Comparison of ENCODE assay signal across 21 cellular contexts in the genomic region with DNA sequence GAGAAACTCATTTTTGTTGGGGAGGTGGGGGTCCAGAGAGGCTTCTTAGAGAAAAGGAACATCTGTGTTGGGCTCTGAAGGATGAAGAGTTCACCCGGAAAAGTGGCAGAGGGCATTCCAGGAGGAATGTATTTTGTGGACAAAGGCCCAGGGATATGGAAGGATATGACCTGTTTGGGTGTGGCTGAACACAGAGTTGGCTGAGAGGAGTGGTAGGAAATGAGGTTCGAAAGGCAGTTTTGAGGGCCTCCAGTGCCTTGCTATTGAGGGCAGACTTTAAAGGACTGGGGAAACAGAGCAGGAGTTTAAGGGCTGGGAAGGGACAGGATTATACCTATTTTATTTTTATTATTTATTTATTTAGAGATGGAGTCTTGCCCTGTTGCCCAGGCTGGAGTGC. TPM values are rescaled to one million over a fixed set of nuclear protein-coding genes. Genes with fewer than 3 reads are reported as not detected.
A peak's percentile ranks its signal among the peaks of the same experiment; 100 is the strongest.
DNase-seq lines count a peak whose midpoint lies in the region; ATAC-seq, FAIRE-seq and TF ChIP-seq lines count a peak whose summit lies in the region.
"Had no signal": no experiment of that assay in that cellular context is flagged by ENCODE, and none has a peak within 500 bp of the region (broad histone marks: within the 10 kb centered on the region; RNA-seq: fewer than 3 reads in every experiment).

No MANE protein-coding gene starts in this region.

- no peak overlapping the region for H3K27ac ChIP-seq in HepG2 (ENCODE audit: extremely low read length, insufficient read depth, low read length)
- no peak overlapping the region for H3K27ac ChIP-seq in right lobe of liver
- peak overlapping the region; percentile 67 for H3K27ac ChIP-seq in epithelial cell of prostate
- H3K27ac ChIP-seq in neural progenitor cell, result no peak overlapping the region

- H3K27me3 Mint-ChIP-seq in neural progenitor cell (ENCODE audit: insufficient read depth, low read depth), result peaks cover 10% of the 10 kb centered on the region
- H3K27me3 Mint-ChIP-seq: CD4-positive, CD25-positive, alpha-beta regulatory T cell had no signal

- TF ChIP-seq CTCF in HepG2 (CRISPR knock-in tag; IDR thresholded peaks at IDR 0.05) (no peak), right lobe of liver (IDR thresholded peaks at IDR 0.05) (no peak), neural progenitor cell (IDR thresholded peaks at IDR 0.05) (no peak)

- H4K20me1 ChIP-seq in HepG2 (ENCODE audit: insufficient read depth, low read length), result no peaks in the 10 kb centered on the region
- H4K20me1 ChIP-seq in neural progenitor cell (ENCODE audit: low read depth), result no peaks in the 10 kb centered on the region

- peaks cover 60% of the 10 kb centered on the region for H3K4me1 Mint-ChIP-seq in neural progenitor cell

- WGBS in HepG2 (ENCODE audit: low lambda C conversion rate), result 49% methylated on average over 2 of the region's 2 CpGs
- WGBS in right lobe of liver (ENCODE audit: insufficient coverage, low coverage, low lambda C conversion rate, missing lambda C conversion rate), result 93% methylated on average over 2 of the region's 2 CpGs

- peaks cover 91% of the 10 kb centered on the region for H3K4me1 ChIP-seq in HepG2 (ENCODE audit: insufficient read depth, low read length)
- peaks cover 0 to 10% (median 2%) of the 10 kb centered on the region in 4 donors for H3K4me1 ChIP-seq in right lobe of liver
- H3K4me1 ChIP-seq in neural progenitor cell, result peaks cover 40% of the 10 kb centered on the region

- H3K4me2 ChIP-seq in HepG2 (ENCODE audit: low read depth, low read length), result 0 out of 2 replicates have a peak overlapping the region, but pooled peaks have one; percentile 95
- no peak overlapping the region for H3K4me2 ChIP-seq in neural progenitor cell

- no peak for TF ChIP-seq RAD21 in HepG2 (CRISPR knock-in tag; IDR thresholded peaks at IDR 0.05)

- H3K36me3 Mint-ChIP-seq in neural progenitor cell, result no peaks in the 10 kb centered on the region
- H3K36me3 Mint-ChIP-seq: CD4-positive, CD25-positive, alpha-beta regulatory T cell had no signal

- no TSS peak for BruUV-seq in HepG2 (replicated peaks; lab: Mats Ljungman, UMichigan)

- H3K79me2 ChIP-seq in HepG2 (ENCODE audit: insufficient read depth, low read length), result no peaks in the 10 kb centered on the region
- no peaks in the 10 kb centered on the region for H3K79me2 ChIP-seq in neural progenitor cell (ENCODE audit: low read depth)

- H3K4me3 Mint-ChIP-seq in neural progenitor cell, result no peak overlapping the region
- H3K4me3 Mint-ChIP-seq: H9; stimulated activated effector memory CD8-positive, alpha-beta T cell treated with anti-CD3 and anti-CD28 coated beads, Interleukin-12 subunit alpha, Interleukin-12 subunit beta, amount 100 ng/mL, for 72 hours had no signal

- peak overlapping the region; percentile 55 for H3K27ac Mint-ChIP-seq in neural progenitor cell

- H3K36me3 ChIP-seq in HepG2 (replicated peaks in 1 of 2; ENCODE audit: control insufficient read depth in 1 of 2, insufficient read depth in 2 of 2, low read length in 2 of 2), result no peaks in the 10 kb centered on the region
- no peaks in the 10 kb centered on the region for H3K36me3 ChIP-seq in right lobe of liver
- no peaks in the 10 kb centered on the region for H3K36me3 ChIP-seq in neural progenitor cell

- H3K4me3 ChIP-seq in HepG2 (replicated peaks in 1 of 3; ENCODE audit: insufficient read depth in 1 of 3, low read depth in 2 of 3, low read length in 3 of 3) (no peak overlapping the region), right lobe of liver (no peak overlapping the region), neural progenitor cell (no peak overlapping the region)
- H3K4me3 ChIP-seq: dorsolateral prefrontal cortex had no signal

- TF ChIP-seq POLR2A in HepG2 (IDR thresholded peaks at IDR 0.05; ENCODE audit: insufficient read depth in 1 of 2, low read depth in 2 of 2, low read length in 2 of 2), result no peak
- TF ChIP-seq POLR2A in right lobe of liver (IDR thresholded peaks at IDR 0.05), result no peak

- no peaks in the 10 kb centered on the region for H3K9me3 ChIP-seq in HepG2 (ENCODE audit: low read length)
- no peaks in the 10 kb centered on the region for H3K9me3 ChIP-seq in right lobe of liver
- H3K9me3 ChIP-seq in neural progenitor cell (ENCODE audit: low read depth), result no peaks in the 10 kb centered on the region

- H2AFZ ChIP-seq in HepG2 (ENCODE audit: low read length) (no peak overlapping the region), neural progenitor cell (replicated peaks) (no peak overlapping the region)

- DNase-seq in HepG2 (ENCODE audit: low spot score) (no peak), right lobe of liver (no peak), epithelial cell of prostate (ENCODE audit: low read depth, low spot score) (no peak), neural progenitor cell (ENCODE audit: low spot score) (no peak), NCI-H1048 (lab: John Stamatoyannopoulos, UW) (no peak), epidermal melanocyte (ENCODE audit: insufficient read length, low spot score) (no peak)
- no peak for DNase-seq in activated naive CD4-positive, alpha-beta T cell treated with anti-CD3 and anti-CD28 coated beads, Interleukin-2, amount 50 U/mL, for 16 hours
- DNase-seq: activated CD4-positive, alpha-beta T cell treated with anti-CD3 and anti-CD28 coated beads for 48 hours; activated CD8-positive, alpha-beta memory T cell treated with anti-CD3 and anti-CD28 coated beads, Interleukin-2, amount 50 U/mL, for 48 hours; activated gamma-delta T cell treated with Interleukin-2 at 50 U/mL for 16 hours; CD4-positive, CD25-positive, alpha-beta regulatory T cell; dorsolateral prefrontal cortex; H9; Karpas-422; NCI-H1417 treated with DMSO at 0.1 percent for 48 hours; NCI-H2227 treated with DMSO at 0.1 percent for 48 hours; posterior cingulate gyrus; stimulated activated CD4-positive, alpha-beta T cell treated with anti-CD3 and anti-CD28 coated beads, Interleukin-12 subunit alpha, Interleukin-12 subunit beta, amount 100 ng/mL, for 4 hours had no signal

- peaks cover 24% of the 10 kb centered on the region for H3F3A ChIP-seq in neural progenitor cell (ENCODE audit: low read depth)

- no peaks in the 10 kb centered on the region for H3K9me3 Mint-ChIP-seq in neural progenitor cell
- H3K9me3 Mint-ChIP-seq: CD4-positive, CD25-positive, alpha-beta regulatory T cell; H9; stimulated activated effector memory CD8-positive, alpha-beta T cell treated with anti-CD3 and anti-CD28 coated beads, Interleukin-12 subunit alpha, Interleukin-12 subunit beta, amount 100 ng/mL, for 72 hours had no signal

- H3K9ac ChIP-seq in HepG2 (ENCODE audit: insufficient read depth, low read depth, low read length) (no peak overlapping the region), neural progenitor cell (no peak overlapping the region)

- no peaks in the 10 kb centered on the region for H3K27me3 ChIP-seq in HepG2 (ENCODE audit: control insufficient read depth in 1 of 2, insufficient read depth in 2 of 2, low read length in 2 of 2)
- H3K27me3 ChIP-seq in right lobe of liver, result no peaks in the 10 kb centered on the region
- H3K27me3 ChIP-seq in neural progenitor cell, result no peaks in the 10 kb centered on the region
- H3K27me3 ChIP-seq: dorsolateral prefrontal cortex had no signal

- CTCF ChIA-PET in HepG2 (lab: Yijun Ruan, JAX; ENCODE audit: low intra/inter-chr PET ratio, low total read pairs), result no interaction called here

- FAIRE-seq in HepG2 (lab: Jason Lieb, UNC), result no peak
- FAIRE-seq: TTC549 had no signal

- ATAC-seq in HepG2, result no peak
- no peak for ATAC-seq in right lobe of liver
- no peak for ATAC-seq in HG02623 (IDR thresholded peaks at IDR 0.05; ENCODE audit: unreplicated experiment)
- ATAC-seq: stimulated activated effector memory CD8-positive, alpha-beta T cell treated with anti-CD3 and anti-CD28 coated beads, Interleukin-12 subunit alpha, Interleukin-12 subunit beta, amount 100 ng/mL, for 72 hours had no signal

- in situ Hi-C loops in HepG2 (cut with HindIII; ENCODE audit: extremely low pct_ligation_motif_present, low pct_unique_long_range_greater_than_20kb), result no loop called here

- intact Hi-C loops in HepG2 (cut with micrococcal nuclease; ENCODE audit: unreplicated experiment), result no loop called here
- intact Hi-C loops in right lobe of liver (cut with DNase I), result no loop called here

- no peak for TF ChIP-seq EP300 in HepG2 (IDR thresholded peaks at IDR 0.05; ENCODE audit: low read depth in 2 of 2, low read length in 2 of 2)
- no peak for TF ChIP-seq EP300 in HepG2 (CRISPR knock-in tag; IDR thresholded peaks at IDR 0.05; ENCODE audit: borderline replicate concordance)

- POLR2A ChIA-PET in HepG2 (lab: Yijun Ruan, JAX), result interaction anchor here (0.6 to 1.4 kb wide), 3 partner anchors 23 to 90 kb away, joined by 3 to 6 read pairs (median 5); no protein-coding TSS in a partner anchor

TF ChIP-seq in HepG2, 621 proteins besides CTCF, POLR2A, EP300 and RAD21 (continues in another document):
- TF ChIP-seq ZBTB42 (CRISPR knock-in tag; IDR thresholded peaks at IDR 0.05) (no peak), GTF2F1 (IDR thresholded peaks at IDR 0.05; ENCODE audit: low read length) (no peak), JUN (CRISPR knock-in tag; IDR thresholded peaks at IDR 0.05) (no peak), ISL2 (CRISPR knock-in tag; IDR thresholded peaks at IDR 0.05) (no peak)

RNA-seq across cellular contexts. Expression of a gene that starts 27.3 kb away (rescaled TPM):
- total RNA-seq in HepG2 (2016; rRNA removed; fragmentation: Illumina TruSeq; extraction: Trizol), result 10.4 and 16.9 TPM in 2 replicates
- total RNA-seq in HepG2 (2016; cell fraction: cytosol; rRNA removed; fragmentation: Illumina TruSeq; extraction: Trizol; ENCODE audit: low read depth), result 3.7 and 4.4 TPM in 2 replicates
- 10.6 and 15.8 TPM in 2 replicates for total RNA-seq in HepG2 (2016; cell fraction: insoluble cytoplasmic fraction; rRNA removed; fragmentation: Illumina TruSeq; extraction: Trizol)
- 17.2 and 17.7 TPM in 2 replicates for total RNA-seq in HepG2 (2016; cell fraction: membrane; rRNA removed; fragmentation: Illumina TruSeq; extraction: Trizol)
- 13.0 and 13.9 TPM in 2 replicates for total RNA-seq in HepG2 (2016; cell fraction: nucleus; rRNA removed; fragmentation: Illumina TruSeq; extraction: Trizol)
- 26.4 and 27.7 TPM in 2 replicates for polyA plus RNA-seq in HepG2 (2011; rRNA removed)
- polyA plus RNA-seq in HepG2 (2011; cell fraction: cytosol; rRNA removed), result 16.3 and 16.7 TPM in 2 replicates
- polyA plus RNA-seq in HepG2 (2011; cell fraction: nucleus; rRNA removed), result 25.0 and 25.9 TPM in 2 replicates
- 29.4 and 35.1 TPM in 2 replicates for polyA plus RNA-seq in HepG2 (2012)
- polyA plus RNA-seq in HepG2 (2016; cell fraction: cytosol; fragmentation: Illumina TruSeq; extraction: Trizol; ENCODE audit: low read depth), result 2.7 and 3.1 TPM in 2 replicates
- 21.4 and 26.0 TPM in 2 replicates for polyA plus RNA-seq in HepG2 (2016; cell fraction: insoluble cytoplasmic fraction; fragmentation: Illumina TruSeq; extraction: Trizol; ENCODE audit: low read depth)
- polyA plus RNA-seq in HepG2 (2016; cell fraction: membrane; fragmentation: Illumina TruSeq; extraction: Trizol; ENCODE audit: low read depth), result 12.8 and 13.7 TPM in 2 replicates
- polyA plus RNA-seq in HepG2 (2016; cell fraction: nucleus; fragmentation: Illumina TruSeq; extraction: Trizol; ENCODE audit: insufficient read depth, low read depth), result 23.0 and 25.5 TPM in 2 replicates
- polyA minus RNA-seq in HepG2 (2011; rRNA and poly(A)+ RNA removed; ENCODE audit: low replicate concordance), result 45.6 and 56.9 TPM in 2 replicates
- polyA minus RNA-seq in HepG2 (2011; cell fraction: cytosol; rRNA and poly(A)+ RNA removed), result 22.2 and 26.7 TPM in 2 replicates
- polyA minus RNA-seq in HepG2 (2011; cell fraction: nucleus; rRNA and poly(A)+ RNA removed), result 22.0 and 23.7 TPM in 2 replicates
- total RNA-seq in right lobe of liver, result 10 to 100 TPM; 18.4 to 38.1 (median 26.5) TPM
- total RNA-seq in neural progenitor cell (ENCODE audit: low replicate concordance), result 31.4 and 35.0 TPM in 2 replicates
